10 cellular contexts compared by ENCODE assay signal in genomic region chr16:72848045-72848410, GRCh38.
A peak's percentile ranks its signal among the peaks of the same experiment; 100 is the strongest.
DNase-seq lines count a peak whose midpoint lies in the region; ATAC-seq and TF ChIP-seq lines count a peak whose summit lies in the region.
"Had no signal": no experiment of that assay in that cellular context is flagged by ENCODE, and none has a peak within 500 bp of the region (broad histone marks: within the 10 kb centered on the region; RNA-seq: fewer than 3 reads in every experiment).

No MANE protein-coding gene starts in this region.

- no peaks in the 10 kb centered on the region for H3K27me3 Mint-ChIP-seq in osteocyte (ENCODE audit: unreplicated experiment)

- H3K4me3 ChIP-seq in right cardiac atrium (ENCODE audit: low read length) = no peak overlapping the region
- peak overlapping the region; percentile 40 for H3K4me3 ChIP-seq in epithelial cell of proximal tubule (ENCODE audit: low read depth, low read length)
- H3K4me3 ChIP-seq in vagina = peak overlapping the region in 1 of 2 donors; percentile 7
- no peak overlapping the region for H3K4me3 ChIP-seq in left lung
- H3K4me3 ChIP-seq: spleen had no signal

- TF ChIP-seq CTCF in epithelial cell of proximal tubule (conservative IDR thresholded peaks at IDR 0.05; ENCODE audit: low read depth, low read length) (peak; percentile 29), osteocyte (IDR thresholded peaks at IDR 0.05) (no peak), vagina (IDR thresholded peaks at IDR 0.05) (no peak), left lung (IDR thresholded peaks at IDR 0.05) (no peak)

- H3K9me3 Mint-ChIP-seq in osteocyte (ENCODE audit: unreplicated experiment) = no peaks in the 10 kb centered on the region

- TF ChIP-seq POLR2A in vagina (IDR thresholded peaks at IDR 0.05) = no peak

- 95% methylated on average over 9 of the region's 9 CpGs for WGBS in right cardiac atrium

- peaks cover 89% of the 10 kb centered on the region for H3K4me1 Mint-ChIP-seq in osteocyte (ENCODE audit: unreplicated experiment)

- H3K9me3 ChIP-seq in right cardiac atrium (ENCODE audit: control insufficient read depth, low read length) = no peaks in the 10 kb centered on the region
- H3K9me3 ChIP-seq in vagina = no peaks in the 10 kb centered on the region
- H3K9me3 ChIP-seq in left lung = no peaks in the 10 kb centered on the region
- H3K9me3 ChIP-seq: spleen had no signal

- H3K4me3 Mint-ChIP-seq in osteocyte (ENCODE audit: unreplicated experiment) = no peak overlapping the region

- H3K36me3 ChIP-seq in vagina (no peaks in the 10 kb centered on the region), left lung (no peaks in the 10 kb centered on the region)
- H3K36me3 ChIP-seq: spleen had no signal

- H3K27ac ChIP-seq in right cardiac atrium (ENCODE audit: low read length) = no peak overlapping the region
- peak overlapping the region; percentile 67 for H3K27ac ChIP-seq in vagina
- H3K27ac ChIP-seq in left lung = no peak overlapping the region

- no peaks in the 10 kb centered on the region for H3K27me3 ChIP-seq in right cardiac atrium (ENCODE audit: control insufficient read depth, insufficient read depth)
- no peaks in the 10 kb centered on the region for H3K27me3 ChIP-seq in vagina
- no peaks in the 10 kb centered on the region for H3K27me3 ChIP-seq in left lung

- DNase-seq in cardiac septum (ENCODE audit: low spot score) = peak; percentile 47
- DNase-seq in right cardiac atrium = no peak
- no peak for DNase-seq in epithelial cell of proximal tubule (ENCODE audit: low read depth)
- no peak for DNase-seq in osteocyte (ENCODE audit: extremely low spot score, unreplicated experiment)
- DNase-seq in vagina (ENCODE audit: extremely low spot score in 2 of 2) = no peak
- no peak for DNase-seq in left lung
- DNase-seq: activated CD8-positive, alpha-beta memory T cell treated with anti-CD3 and anti-CD28 coated beads, Interleukin-2, amount 50 U/mL, for 48 hours; spleen had no signal

- no peak for ATAC-seq in right cardiac atrium
- ATAC-seq in HG03159 (IDR thresholded peaks at IDR 0.05; ENCODE audit: unreplicated experiment) = no peak
- no peak for ATAC-seq in left lung
- ATAC-seq in GM21526 (IDR thresholded peaks at IDR 0.05; ENCODE audit: low FRiP score, unreplicated experiment) = no peak

- H3K4me1 ChIP-seq in right cardiac atrium (ENCODE audit: control insufficient read depth, insufficient read depth, low read length) (peaks cover 17% of the 10 kb centered on the region), vagina (peaks cover 32% of the 10 kb centered on the region), left lung (peaks cover 0 to 14% of the 10 kb centered on the region in 2 donors)

- H3K27ac Mint-ChIP-seq in osteocyte (ENCODE audit: unreplicated experiment) = peak overlapping the region; percentile 99

- intact Hi-C loops in cardiac septum (cut with DNase I) (loop anchor here (5.0 kb wide), 2 partner anchors 89 to 209 kb away; no protein-coding TSS in a partner anchor), right cardiac atrium (cut with DNase I) (loop anchor here in 2 of 4 donors (10.0 kb wide), 1 partner anchor 87 kb away; no protein-coding TSS in a partner anchor), vagina (cut with DNase I) (loop anchor here (10.0 kb wide), 1 partner anchor 197 kb away; the partner anchor contains the start of gene ZFHX3), left lung (cut with DNase I) (no loop called here)

- H3K36me3 Mint-ChIP-seq in osteocyte (ENCODE audit: unreplicated experiment) = peaks cover 10% of the 10 kb centered on the region

Comparison
In these comparisons a context has a peak if more than half of its experiments do, and no peak if none do; other contexts are left out.
1. intact Hi-C loops: an anchor here in cardiac septum (5.0 kb wide) and vagina (10.0 kb wide); none called in left lung.